ENCODE assay signal across 18 cellular contexts in genomic region chr11:106127604-106128003, GRCh38. TPM values are rescaled to one million over a fixed set of nuclear protein-coding genes. Genes with fewer than 3 reads are reported as not detected.
A peak's percentile ranks its signal among the peaks of the same experiment; 100 is the strongest.
DNase-seq lines count a peak whose midpoint lies in the region; ATAC-seq and TF ChIP-seq lines count a peak whose summit lies in the region.
"Had no signal": no experiment of that assay in that cellular context is flagged by ENCODE, and none has a peak within 500 bp of the region (broad histone marks: within the 10 kb centered on the region; RNA-seq: fewer than 3 reads in every experiment).

No MANE protein-coding gene starts in this region.

- no peaks in the 10 kb centered on the region for H3K79me2 ChIP-seq in PC-3 (ENCODE audit: low read length)

- H3K9me2 ChIP-seq in PC-3 (replicated peaks; ENCODE audit: low read length) = no peaks in the 10 kb centered on the region

- ATAC-seq in PC-3 (peak; percentile 35; the same call in 1 of the 2 replicates), GM18519 (IDR thresholded peaks at IDR 0.05; ENCODE audit: low FRiP score, unreplicated experiment) (no peak)
- no peak for ATAC-seq in activated T-cell treated with anti-CD3 and anti-CD28 coated beads, Interleukin-2, amount 50 U/mL, for 72 hours (replicated peaks in 1 of 2)
- ATAC-seq: CD8-positive, alpha-beta T cell had no signal

- POLR2A ChIA-PET in PC-3 (lab: Charles Lee; ENCODE audit: unreplicated experiment) = no interaction called here

- no peak overlapping the region for H3K4me2 ChIP-seq in PC-3 (ENCODE audit: low read length)
- H3K4me2 ChIP-seq: BLaER1 had no signal

- H3F3A ChIP-seq in PC-3 (ENCODE audit: low read length, unreplicated experiment) = no peaks in the 10 kb centered on the region

- no peak overlapping the region for H3K4me3 Mint-ChIP-seq in activated T-cell treated with anti-CD3 and anti-CD28 coated beads, Interleukin-2, amount 50 U/mL, for 72 hours
- H3K4me3 Mint-ChIP-seq: B cell; CD4-positive, CD25-positive, alpha-beta regulatory T cell; CD8-positive, alpha-beta T cell had no signal

- H3K4me1 ChIP-seq in PC-3 (ENCODE audit: insufficient read depth, low read length) = no peaks in the 10 kb centered on the region
- H3K4me1 ChIP-seq: BLaER1, Caco-2 had no signal

- BruUV-seq in PC-3 (replicated peaks; lab: Mats Ljungman, UMichigan) = no TSS peak

- peak overlapping the region; percentile 65 for H3K27ac ChIP-seq in 22Rv1
- no peak overlapping the region for H3K27ac ChIP-seq in PC-3 (ENCODE audit: low read length)
- H3K27ac ChIP-seq: BLaER1, C4-2B, GM23248 had no signal

- intact Hi-C loops in PC-3 (cut with micrococcal nuclease) = no loop called here

- H3K36me3 Mint-ChIP-seq in activated T-cell treated with anti-CD3 and anti-CD28 coated beads, Interleukin-2, amount 50 U/mL, for 72 hours (ENCODE audit: insufficient read depth in 2 of 2) = no peaks in the 10 kb centered on the region
- H3K36me3 Mint-ChIP-seq: CD4-positive, CD25-positive, alpha-beta regulatory T cell; CD8-positive, alpha-beta T cell had no signal

- H3K4me3 ChIP-seq in LNCaP clone FGC (ENCODE audit: low read depth, low read length) = no peak overlapping the region
- no peak overlapping the region for H3K4me3 ChIP-seq in PC-3 (ENCODE audit: low read length)
- H3K4me3 ChIP-seq: BLaER1, GM23248 had no signal

- no peaks in the 10 kb centered on the region for H3K27me3 ChIP-seq in PC-3 (ENCODE audit: low read length)
- H3K27me3 ChIP-seq: BLaER1 had no signal

- peaks cover 46% of the 10 kb centered on the region for H3K27me3 Mint-ChIP-seq in activated T-cell treated with anti-CD3 and anti-CD28 coated beads, Interleukin-2, amount 50 U/mL, for 72 hours (ENCODE audit: low read depth)
- H3K27me3 Mint-ChIP-seq: CD4-positive, CD25-positive, alpha-beta regulatory T cell had no signal

- CTCF ChIA-PET in PC-3 (lab: Charles Lee) = no interaction called here

- H3K36me3 ChIP-seq in PC-3 (ENCODE audit: low read depth, low read length) = no peaks in the 10 kb centered on the region
- H3K36me3 ChIP-seq: BLaER1 had no signal

- peak; percentile 86 for DNase-seq in LNCaP clone FGC (ENCODE audit: low read depth)
- DNase-seq in PC-3 = peak; percentile 21
- DNase-seq in NCI-H1092 (lab: John Stamatoyannopoulos, UW) = no peak
- DNase-seq in activated T-cell treated with anti-CD3 and anti-CD28 coated beads, Interleukin-2, amount 50 U/mL, for 72 hours = no peak
- DNase-seq: 8988T; Caco-2; CD4-positive, CD25-positive, alpha-beta regulatory T cell; CD8-positive, alpha-beta T cell; DMS153; DND-41; GM23248; H7; HCEC 1CT had no signal

- H3K9me3 ChIP-seq in PC-3 (ENCODE audit: low read length) = no peaks in the 10 kb centered on the region
- H3K9me3 ChIP-seq: BLaER1, Caco-2 had no signal

- H3K4me1 Mint-ChIP-seq in activated T-cell treated with anti-CD3 and anti-CD28 coated beads, Interleukin-2, amount 50 U/mL, for 72 hours (ENCODE audit: low read depth) = no peaks in the 10 kb centered on the region
- H3K4me1 Mint-ChIP-seq: B cell; CD4-positive, CD25-positive, alpha-beta regulatory T cell had no signal

- H4K20me1 ChIP-seq in PC-3 (ENCODE audit: low read length) = no peaks in the 10 kb centered on the region
- H4K20me1 ChIP-seq: BLaER1 had no signal

- no peak overlapping the region for H2AFZ ChIP-seq in PC-3 (ENCODE audit: low read length)
- H2AFZ ChIP-seq: GM23248 had no signal

- H3K9ac ChIP-seq in PC-3 (ENCODE audit: low read length) = no peak overlapping the region
- H3K9ac ChIP-seq: BLaER1, GM23248 had no signal

- H3K27ac Mint-ChIP-seq in activated T-cell treated with anti-CD3 and anti-CD28 coated beads, Interleukin-2, amount 50 U/mL, for 72 hours = no peak overlapping the region
- H3K27ac Mint-ChIP-seq: B cell; CD4-positive, CD25-positive, alpha-beta regulatory T cell; CD8-positive, alpha-beta T cell had no signal

- H3K9me3 Mint-ChIP-seq in activated T-cell treated with anti-CD3 and anti-CD28 coated beads, Interleukin-2, amount 50 U/mL, for 72 hours = no peaks in the 10 kb centered on the region
- H3K9me3 Mint-ChIP-seq: CD4-positive, CD25-positive, alpha-beta regulatory T cell; CD8-positive, alpha-beta T cell had no signal

- no peak for TF ChIP-seq CTCF in 22Rv1 (IDR thresholded peaks at IDR 0.05)
- no peak for TF ChIP-seq CTCF in LNCaP clone FGC (IDR thresholded peaks at IDR 0.05; ENCODE audit: control insufficient read depth, extremely low read depth, insufficient read depth)
- no peak for TF ChIP-seq CTCF in PC-3 (conservative IDR thresholded peaks at IDR 0.05; ENCODE audit: low read depth, low read length)

RNA-seq across cellular contexts. Expression of gene AASDHPPT, which starts 50.1 kb away (rescaled TPM):
- total RNA-seq in PC-3 (2014; rRNA removed) = 27.7 and 44.2 TPM in 2 replicates
- total RNA-seq in activated T-cell treated with anti-CD3 and anti-CD28 coated beads, Interleukin-2, amount 50 U/mL, for 72 hours = 10 to 100 TPM; 28.4 to 34.4 TPM

RNA-seq across cellular contexts. Expression of gene KBTBD3, which starts 50.5 kb away (rescaled TPM):
- 2.0 and 3.9 TPM in 2 replicates for total RNA-seq in PC-3 (2014; rRNA removed)
- total RNA-seq in activated T-cell treated with anti-CD3 and anti-CD28 coated beads, Interleukin-2, amount 50 U/mL, for 72 hours = 10 to 100 TPM; 13.4 to 16.8 TPM

Comparison
In these comparisons a context has a peak if more than half of its experiments do, and no peak if none do; other contexts are left out.
1. DNase-seq: peak in LNCaP clone FGC (single experiment) and PC-3 (single experiment); none in NCI-H1092 (single experiment) and activated T-cell treated with anti-CD3 and anti-CD28 coated beads, Interleukin-2, amount 50 U/mL, for 72 hours (0 of 2).